Comparison of ENCODE assay signal across 8 cellular contexts in the genomic region with DNA sequence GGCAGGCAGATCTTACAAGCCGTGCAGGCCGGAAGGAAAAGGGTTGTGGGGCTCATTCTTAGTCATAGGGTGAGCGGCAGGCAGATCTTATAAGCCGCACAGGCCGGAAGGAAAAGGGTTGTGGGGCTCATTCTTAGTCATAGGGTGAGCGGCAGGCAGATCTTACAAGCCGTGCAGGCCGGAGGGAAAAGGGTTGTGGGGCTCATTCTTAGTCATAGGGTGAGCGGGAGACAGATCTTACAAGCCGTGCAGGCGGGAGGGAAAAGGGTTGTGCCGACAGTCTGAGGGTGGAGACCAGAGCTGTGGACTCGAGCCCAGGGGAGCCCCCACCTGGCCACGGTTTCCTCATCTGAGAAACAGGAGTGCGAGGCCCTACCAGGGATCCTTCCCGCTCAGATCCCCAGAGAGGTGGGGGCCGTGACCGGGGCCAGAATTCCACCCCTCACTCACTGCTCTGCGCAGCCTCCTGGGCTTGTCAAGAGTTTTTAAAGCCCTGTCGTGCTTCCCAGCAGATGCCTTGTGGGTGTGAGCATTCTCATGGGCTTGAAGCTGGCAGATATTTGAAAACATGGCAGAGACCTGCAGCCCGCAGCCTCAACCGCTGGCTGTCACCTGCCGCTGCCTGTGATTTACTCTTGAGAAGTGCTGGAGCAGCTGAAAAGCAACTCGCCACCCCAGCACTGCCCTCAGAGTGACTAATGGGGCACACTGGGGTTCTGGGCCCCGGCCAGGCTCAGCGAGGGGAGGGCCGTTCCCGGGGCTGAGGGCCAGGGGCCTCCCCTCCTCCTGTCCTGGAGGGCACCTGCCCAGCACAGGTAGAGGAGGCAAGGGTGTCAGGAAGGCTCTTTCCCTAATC. TPM values are rescaled to one million over a fixed set of nuclear protein-coding genes. Genes with fewer than 3 reads are reported as not detected.
DNase-seq lines count a peak whose midpoint lies in the region; ATAC-seq and TF ChIP-seq lines count a peak whose summit lies in the region.

No MANE protein-coding gene starts in this region.

- H3K27ac ChIP-seq in esophagus squamous epithelium (peak overlapping the region; percentile 26 to 77 (median 59)), sigmoid colon (peak overlapping the region in 3 of 4 donors; percentile 1 to 69 (median 42))

- WGBS in esophagus squamous epithelium, 2 donors = 35 to 38% methylated on average over 12 to 16 of the region's 28 CpGs
- 50 to 65% methylated on average over 28 of the region's 28 CpGs for WGBS in sigmoid colon, 2 donors

- ATAC-seq in HG03097 (IDR thresholded peaks at IDR 0.05; ENCODE audit: low FRiP score, unreplicated experiment) = no peak

- H3K27me3 ChIP-seq in esophagus squamous epithelium = peaks cover 0 to 99% (median 0%) of the 10 kb centered on the region in 4 donors
- H3K27me3 ChIP-seq in sigmoid colon = peaks cover 0 to 2% (median 0%) of the 10 kb centered on the region in 3 donors

- peaks cover 9 to 42% (median 23%) of the 10 kb centered on the region in 3 donors for H3K4me1 ChIP-seq in esophagus squamous epithelium
- peaks cover 0 to 71% (median 23%) of the 10 kb centered on the region in 4 donors for H3K4me1 ChIP-seq in sigmoid colon

- intact Hi-C loops in esophagus squamous epithelium (cut with DNase I) (no loop called here), sigmoid colon (cut with DNase I) (no loop called here)

- H3K36me3 ChIP-seq in esophagus squamous epithelium (no peaks in the 10 kb centered on the region), sigmoid colon (peaks cover 0 to 4% (median 0%) of the 10 kb centered on the region in 4 donors)

- H3K9me3 ChIP-seq in esophagus squamous epithelium = no peaks in the 10 kb centered on the region
- H3K9me3 ChIP-seq in sigmoid colon = no peaks in the 10 kb centered on the region

- DNase-seq in GDM1 (lab: John Stamatoyannopoulos, UW) (peak; percentile 88), HCEC 1CT (peak; percentile 93), NB4 (ENCODE audit: low read depth) (peak; percentile 98), esophagus squamous epithelium (lab: John Stamatoyannopoulos, UW) (peak; percentile 57), sigmoid colon (peak; percentile 68), hippocampal formation (lab: John Stamatoyannopoulos, UW) (no peak)
- DNase-seq in activated CD8-positive, alpha-beta memory T cell treated with anti-CD3 and anti-CD28 coated beads for 24 hours = peak; percentile 86

- TF ChIP-seq CTCF in NB4 (IDR thresholded peaks at IDR 0.05; ENCODE audit: low read depth, low read length) (peak; percentile 2), esophagus squamous epithelium (IDR thresholded peaks at IDR 0.05) (no peak), sigmoid colon (IDR thresholded peaks at IDR 0.05) (no peak)

- TF ChIP-seq POLR2A in NB4 (IDR thresholded peaks at IDR 0.05; ENCODE audit: extremely low read depth, insufficient read length) = no peak
- TF ChIP-seq POLR2A in esophagus squamous epithelium (IDR thresholded peaks at IDR 0.05) = no peak
- no peak for TF ChIP-seq POLR2A in sigmoid colon (IDR thresholded peaks at IDR 0.05)

- no peak for TF ChIP-seq EP300 in sigmoid colon (IDR thresholded peaks at IDR 0.05)

- H3K4me3 ChIP-seq in NB4 (ENCODE audit: low read depth, low read length) = peak overlapping the region; percentile 55
- H3K4me3 ChIP-seq in esophagus squamous epithelium = peak overlapping the region in 3 of 4 donors; percentile 12 to 49 (median 18)
- H3K4me3 ChIP-seq in sigmoid colon = peak overlapping the region in 1 of 4 donors; percentile 8

RNA-seq across cellular contexts. Expression of gene NTSR1, which starts 31.9 kb away (rescaled TPM):
- total RNA-seq in esophagus squamous epithelium (under 1 TPM in 2 of 4 donors, not detected in 2; 0.06 to 0.09 TPM), sigmoid colon (10 to 100 TPM in 3 of 4 donors, 1 to 10 TPM in 1; 5.4 to 54.0 (median 27.6) TPM)
- 1 to 10 TPM in 1 of 3 donors, under 1 TPM in 1, not detected in 1; 0.60 to 1.4 TPM for polyA plus RNA-seq in sigmoid colon

RNA-seq across cellular contexts. Expression of gene MRGBP, which starts 55.8 kb away (rescaled TPM):
- total RNA-seq in esophagus squamous epithelium = 10 to 100 TPM in 1 of 4 donors, 1 to 10 TPM in 3; 5.7 to 10.1 (median 9.8) TPM
- total RNA-seq in sigmoid colon = 10 to 100 TPM in 3 of 4 donors, 1 to 10 TPM in 1; 7.1 to 16.0 (median 12.4) TPM
- 10 to 100 TPM in 2 of 3 donors, 1 to 10 TPM in 1; 8.1 to 11.2 (median 10.2) TPM for polyA plus RNA-seq in sigmoid colon

Comparison
In these comparisons a context has a peak if more than half of its experiments do, and no peak if none do; other contexts are left out.
1. DNase-seq: peak in GDM1 (single experiment), HCEC 1CT (single experiment), NB4 (single experiment), activated CD8-positive, alpha-beta memory T cell treated with anti-CD3 and anti-CD28 coated beads for 24 hours (single experiment), esophagus squamous epithelium (single experiment) and sigmoid colon (single experiment); none in hippocampal formation (0 of 2).
2. RNA of gene NTSR1, which starts 31.9 kb away (total RNA-seq): 5.4 to 54.0 TPM in sigmoid colon; 0.06 to 0.09 TPM in esophagus squamous epithelium; every median in the first group is over 4 times any median in the second.